16 cellular contexts compared by ENCODE assay signal in genomic region chr3:122911901-122912300, GRCh38.
DNase-seq lines count a peak whose midpoint lies in the region; ATAC-seq and TF ChIP-seq lines count a peak whose summit lies in the region.
"Had no signal": no experiment of that assay in that cellular context is flagged by ENCODE, and none has a peak within 500 bp of the region (broad histone marks: within the 10 kb centered on the region; RNA-seq: fewer than 3 reads in every experiment).

No MANE protein-coding gene starts in this region.

- H2AFZ ChIP-seq in osteoblast (ENCODE audit: low read length) = no peak overlapping the region

- H3K4me2 ChIP-seq in osteoblast (ENCODE audit: insufficient read depth, low read length) = no peak overlapping the region

- peak; percentile 9 for DNase-seq in GM13977 (ENCODE audit: low spot score)
- DNase-seq in islet precursor cell = peak; percentile 41
- DNase-seq in osteoblast (ENCODE audit: insufficient read length, low spot score, missing footprints) = peak; percentile 44
- DNase-seq in ureter (ENCODE audit: low spot score) = peak; percentile 37
- no peak for DNase-seq in breast epithelium (ENCODE audit: low spot score in 2 of 2)
- DNase-seq in NCI-H446 treated with DMSO at 0.1 percent for 48 hours (lab: John Stamatoyannopoulos, UW) = no peak
- DNase-seq: C1 segment of cervical spinal cord; Calu3; CD4-positive, alpha-beta memory T cell; COR-L47; DMS53; DMS79 treated with DMSO at 0.1 percent for 48 hours; GF-D8; HFFc6 had no signal

- in situ Hi-C loops in GM13977 (cut with MboI; ENCODE audit: low pct_unique_long_range_greater_than_20kb, low sequenced_read_pairs, unreplicated experiment) = no loop called here

- H3K4me1 ChIP-seq in osteoblast (ENCODE audit: insufficient read depth, low read length) (no peaks in the 10 kb centered on the region), breast epithelium (no peaks in the 10 kb centered on the region)
- H3K4me1 ChIP-seq: HAP-1 had no signal

- H3K27me3 ChIP-seq in osteoblast (ENCODE audit: insufficient read depth, low read length) (peaks cover 17% of the 10 kb centered on the region), breast epithelium (peaks cover 0 to 35% of the 10 kb centered on the region in 2 donors)

- no peak for TF ChIP-seq CTCF in GM13977 (IDR thresholded peaks at IDR 0.05; ENCODE audit: extremely low read depth, insufficient read depth, missing control alignments)
- TF ChIP-seq CTCF in osteoblast (IDR thresholded peaks at IDR 0.05; ENCODE audit: extremely low read depth, low read depth, low read length) = no peak
- TF ChIP-seq CTCF in breast epithelium (IDR thresholded peaks at IDR 0.05) = no peak

- H3K4me3 ChIP-seq in osteoblast (ENCODE audit: insufficient read depth, low read length) (no peak overlapping the region), breast epithelium (no peak overlapping the region)
- H3K4me3 ChIP-seq: HAP-1 had no signal

- H3K36me3 ChIP-seq in osteoblast (ENCODE audit: insufficient read depth, low read length) = no peaks in the 10 kb centered on the region
- H3K36me3 ChIP-seq in breast epithelium = no peaks in the 10 kb centered on the region
- H3K36me3 ChIP-seq: HAP-1 had no signal

- H3K27ac ChIP-seq in osteoblast (ENCODE audit: low read depth, low read length) (no peak overlapping the region), breast epithelium (no peak overlapping the region)

- no peak for ATAC-seq in HG02798 (IDR thresholded peaks at IDR 0.05; ENCODE audit: poor library complexity, unreplicated experiment)

- H3K79me2 ChIP-seq in osteoblast (ENCODE audit: insufficient read depth, low read length) = no peaks in the 10 kb centered on the region

- H3K9me3 ChIP-seq in osteoblast (ENCODE audit: low read depth, low read length) (no peaks in the 10 kb centered on the region), breast epithelium (no peaks in the 10 kb centered on the region)
- H3K9me3 ChIP-seq: HAP-1 had no signal

- intact Hi-C loops in breast epithelium (cut with DNase I; ENCODE audit: low total_unique reads) = no loop called here

- H4K20me1 ChIP-seq in osteoblast (ENCODE audit: insufficient read depth, low read length) = no peaks in the 10 kb centered on the region

- TF ChIP-seq POLR2A in breast epithelium (IDR thresholded peaks at IDR 0.05) = no peak

Comparison
In these comparisons a context has a peak if more than half of its experiments do, and no peak if none do; other contexts are left out.
1. DNase-seq: peak in GM13977 (single experiment), islet precursor cell (single experiment), osteoblast (single experiment) and ureter (single experiment); none in breast epithelium (0 of 2) and NCI-H446 treated with DMSO at 0.1 percent for 48 hours (single experiment).